Comparison of ENCODE assay signal across 8 cellular contexts in genomic region chr1:179809506-179810366, GRCh38.
A peak's percentile ranks its signal among the peaks of the same experiment; 100 is the strongest.
DNase-seq lines count a peak whose midpoint lies in the region; ATAC-seq and TF ChIP-seq lines count a peak whose summit lies in the region.

No MANE protein-coding gene starts in this region.

- TF ChIP-seq EP300 in sigmoid colon (IDR thresholded peaks at IDR 0.05): no peak

- H3K27me3 ChIP-seq in adrenal gland (no peaks in the 10 kb centered on the region), right cardiac atrium (ENCODE audit: control insufficient read depth, insufficient read depth) (no peaks in the 10 kb centered on the region), sigmoid colon (no peaks in the 10 kb centered on the region)

- H3K9me3 ChIP-seq in adrenal gland (replicated peaks in 1 of 3) (no peaks in the 10 kb centered on the region), right cardiac atrium (ENCODE audit: control insufficient read depth, low read length) (no peaks in the 10 kb centered on the region), sigmoid colon (no peaks in the 10 kb centered on the region)

- no peak overlapping the region for H3K4me3 Mint-ChIP-seq in T-cell

- peaks cover 4 to 5% of the 10 kb centered on the region in 2 donors for H3K27me3 Mint-ChIP-seq in T-cell

- POLR2A ChIA-PET in T-cell (lab: Charles Lee): interaction anchor here (0.6 to 1.2 kb wide), 4 partner anchors 18 to 103 kb away, joined by 3 read pairs; no protein-coding TSS in a partner anchor

- H3K4me1 ChIP-seq in adrenal gland (replicated peaks in 1 of 2): peaks cover 0 to 7% of the 10 kb centered on the region in 2 donors
- peaks cover 2% of the 10 kb centered on the region for H3K4me1 ChIP-seq in right cardiac atrium (ENCODE audit: control insufficient read depth, insufficient read depth, low read length)
- H3K4me1 ChIP-seq in sigmoid colon: peaks cover 0 to 12% (median 8%) of the 10 kb centered on the region in 4 donors

- intact Hi-C loops in adrenal gland (cut with DNase I) (loop anchor here (2.0 to 10.0 kb wide), 3 partner anchors 102 to 545 kb away; no protein-coding TSS in a partner anchor), right cardiac atrium (cut with DNase I) (loop anchor here (1.0 to 5.0 kb wide), 4 partner anchors 101 to 103 kb away; no protein-coding TSS in a partner anchor), sigmoid colon (cut with DNase I) (loop anchor here (1.0 to 5.0 kb wide), 2 partner anchors 62 to 103 kb away; no protein-coding TSS in a partner anchor)

- no peaks in the 10 kb centered on the region for H3K36me3 Mint-ChIP-seq in T-cell

- H3K27ac ChIP-seq in adrenal gland: peak overlapping the region in 1 of 5 donors; percentile 34
- no peak overlapping the region for H3K27ac ChIP-seq in right cardiac atrium (ENCODE audit: low read length)
- H3K27ac ChIP-seq in sigmoid colon: no peak overlapping the region

- WGBS in adrenal gland, 4 donors: 25 to 49% (median 36%) methylated on average over 8 to 14 of the region's 14 CpGs
- WGBS in right cardiac atrium: 43% methylated on average over 14 of the region's 14 CpGs
- WGBS in sigmoid colon, 2 donors: 39 to 41% methylated on average over 14 of the region's 14 CpGs

- DNase-seq in GM12865 (ENCODE audit: low read depth) (peak; percentile 81), NCI-H1436 (lab: John Stamatoyannopoulos, UW) (peak; percentile 73), T-cell (peak; percentile 36 to 78 (median 66)), adrenal gland (peak; percentile 32 to 87 (median 51)), right cardiac atrium (peak in 2 of 3 donors; percentile 46 to 76), sigmoid colon (peak; percentile 81)

- no peaks in the 10 kb centered on the region for H3K9me3 Mint-ChIP-seq in T-cell

- ATAC-seq in HG02623 (IDR thresholded peaks at IDR 0.05; ENCODE audit: unreplicated experiment) (peak; percentile 54), T-cell (replicated peaks in 1 of 4) (peak; percentile 54 to 76 (median 62)), right cardiac atrium (peak; percentile 52 to 57), HG02571 (IDR thresholded peaks at IDR 0.05; ENCODE audit: unreplicated experiment) (no peak)

- H3K4me1 Mint-ChIP-seq in T-cell: peaks cover 10 to 13% (median 13%) of the 10 kb centered on the region in 3 donors

- no peak overlapping the region for H3K27ac Mint-ChIP-seq in T-cell

- H3K4me3 ChIP-seq in GM12865 (ENCODE audit: low read depth, low read length): no peak overlapping the region
- no peak overlapping the region for H3K4me3 ChIP-seq in adrenal gland
- H3K4me3 ChIP-seq in right cardiac atrium (ENCODE audit: low read length): no peak overlapping the region
- H3K4me3 ChIP-seq in sigmoid colon: no peak overlapping the region

- peak; percentile 91 for TF ChIP-seq CTCF in GM12865 (IDR thresholded peaks at IDR 0.05; ENCODE audit: insufficient read depth, low read depth, low read length, missing control alignments)
- TF ChIP-seq CTCF in adrenal gland (IDR thresholded peaks at IDR 0.05): peak; percentile 78 to 93 (median 89)
- TF ChIP-seq CTCF in sigmoid colon (IDR thresholded peaks at IDR 0.05): peak; percentile 78 to 95 (median 83)

- CTCF ChIA-PET in T-cell (lab: Charles Lee): interaction anchor here (0.6 to 10.6 kb wide), 48 partner anchors 8 to 731 kb away, joined by 3 to 411 read pairs (median 3); partner anchors contain the start of genes TOR1AIP1 (in 1 of the 2) and TOR1AIP2 (in 1 of the 2)

- no peaks in the 10 kb centered on the region for H3K36me3 ChIP-seq in adrenal gland (replicated peaks in 1 of 2)
- no peaks in the 10 kb centered on the region for H3K36me3 ChIP-seq in sigmoid colon

- no peak for TF ChIP-seq POLR2A in adrenal gland (IDR thresholded peaks at IDR 0.05)
- TF ChIP-seq POLR2A in sigmoid colon (IDR thresholded peaks at IDR 0.05): no peak
